In genomic region chr15:84938726-84939125, GRCh38 we compare ENCODE assay signal across 33 cellular contexts. TPM values are rescaled to one million over a fixed set of nuclear protein-coding genes. Genes with fewer than 3 reads are reported as not detected.
"Had no signal": no experiment of that assay in that cellular context is flagged by ENCODE, and none has a peak within 500 bp of the region (broad histone marks: within the 10 kb centered on the region; RNA-seq: fewer than 3 reads in every experiment).

No MANE protein-coding gene starts in this region.

- H3K36me3 Mint-ChIP-seq: memory B cell had no signal

- DNase-seq: dermis blood vessel endothelial cell; dorsolateral prefrontal cortex; effector CD4-positive, alpha-beta T cell; effector memory CD8-positive, alpha-beta T cell; endodermal cell; erythroblast; esophagus squamous epithelium; foreskin fibroblast; foreskin melanocyte; gastrocnemius medialis; glutamatergic neuron; head of caudate nucleus; heart right ventricle; hippocampal formation; left cardiac atrium; left lung; left ventricle myocardium superior; mammary epithelial cell; mesendoderm; midbrain; naive thymus-derived CD4-positive, alpha-beta T cell had no signal

- H3K9me3 ChIP-seq: esophagus squamous epithelium, gastrocnemius medialis, left lung had no signal

- H3K9me3 Mint-ChIP-seq: effector memory CD8-positive, alpha-beta T cell; endodermal cell had no signal

- H3K4me1 ChIP-seq: esophagus squamous epithelium, left lung had no signal

- ATAC-seq: effector memory CD8-positive, alpha-beta T cell; esophagus mucosa; gastrocnemius medialis; heart right ventricle; left cardiac atrium; left lung; left ventricle myocardium superior; naive thymus-derived CD4-positive, alpha-beta T cell had no signal

- H3K4me1 Mint-ChIP-seq: endodermal cell, memory B cell had no signal

- H3K4me3 Mint-ChIP-seq: effector memory CD8-positive, alpha-beta T cell; endodermal cell; memory B cell; naive thymus-derived CD4-positive, alpha-beta T cell had no signal

- H3K27ac Mint-ChIP-seq: effector memory CD8-positive, alpha-beta T cell; endodermal cell; memory B cell; naive thymus-derived CD4-positive, alpha-beta T cell had no signal

- H3K27ac ChIP-seq: coronary artery, dorsolateral prefrontal cortex, epithelial cell of prostate, esophagus squamous epithelium, gastrocnemius medialis, heart right ventricle, left lung had no signal

- H3K27me3 ChIP-seq: dorsolateral prefrontal cortex, esophagus squamous epithelium, gastrocnemius medialis, heart right ventricle, left lung had no signal

- H3K36me3 ChIP-seq: esophagus squamous epithelium, gastrocnemius medialis, heart right ventricle, left lung had no signal

- H3K4me3 ChIP-seq: coronary artery, dorsolateral prefrontal cortex, esophagus squamous epithelium, gastrocnemius medialis, heart right ventricle, left lung, lung had no signal

- FAIRE-seq: colon, endometrium, islet of Langerhans, keratinocyte had no signal

RNA-seq across cellular contexts. Expression of gene SLC28A1, which starts 54.3 kb away (rescaled TPM):
- total RNA-seq: dermis blood vessel endothelial cell; endodermal cell; esophagus mucosa; esophagus squamous epithelium; glomerular endothelial cell; left lung; lower leg skin; mononuclear cell; naive thymus-derived CD4-positive, alpha-beta T cell had no signal
- polyA plus RNA-seq: keratinocyte; lung; mammary epithelial cell; naive thymus-derived CD4-positive, alpha-beta T cell had no signal
